ENCODE assay signal across 1 cellular context in the genomic region with DNA sequence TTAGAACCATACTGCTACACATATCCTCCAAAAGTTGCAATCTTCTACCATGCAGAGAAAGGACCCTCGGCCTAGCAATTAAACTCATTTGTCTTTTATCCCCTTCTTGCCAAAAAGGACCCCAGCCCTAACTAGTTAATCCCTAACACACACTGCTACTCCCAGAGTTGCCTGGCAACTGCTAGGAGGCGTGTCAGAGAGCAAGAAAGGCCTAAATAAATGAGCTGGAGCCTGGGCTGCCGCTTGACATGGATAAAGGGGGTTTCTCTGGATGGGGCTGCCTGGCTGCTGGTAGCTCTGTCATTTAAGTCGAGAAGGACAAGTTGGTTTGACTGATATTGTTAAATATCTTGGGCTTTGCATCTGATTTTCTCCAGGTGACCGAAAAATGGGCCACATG.
A peak's percentile ranks its signal among the peaks of the same experiment; 100 is the strongest.
TF ChIP-seq lines count a peak whose summit lies in the region.

No MANE protein-coding gene starts in this region.

TF ChIP-seq in HEK293, 187 proteins besides CTCF, POLR2A, EP300 and RAD21:
- TF ChIP-seq, protein P1, sequence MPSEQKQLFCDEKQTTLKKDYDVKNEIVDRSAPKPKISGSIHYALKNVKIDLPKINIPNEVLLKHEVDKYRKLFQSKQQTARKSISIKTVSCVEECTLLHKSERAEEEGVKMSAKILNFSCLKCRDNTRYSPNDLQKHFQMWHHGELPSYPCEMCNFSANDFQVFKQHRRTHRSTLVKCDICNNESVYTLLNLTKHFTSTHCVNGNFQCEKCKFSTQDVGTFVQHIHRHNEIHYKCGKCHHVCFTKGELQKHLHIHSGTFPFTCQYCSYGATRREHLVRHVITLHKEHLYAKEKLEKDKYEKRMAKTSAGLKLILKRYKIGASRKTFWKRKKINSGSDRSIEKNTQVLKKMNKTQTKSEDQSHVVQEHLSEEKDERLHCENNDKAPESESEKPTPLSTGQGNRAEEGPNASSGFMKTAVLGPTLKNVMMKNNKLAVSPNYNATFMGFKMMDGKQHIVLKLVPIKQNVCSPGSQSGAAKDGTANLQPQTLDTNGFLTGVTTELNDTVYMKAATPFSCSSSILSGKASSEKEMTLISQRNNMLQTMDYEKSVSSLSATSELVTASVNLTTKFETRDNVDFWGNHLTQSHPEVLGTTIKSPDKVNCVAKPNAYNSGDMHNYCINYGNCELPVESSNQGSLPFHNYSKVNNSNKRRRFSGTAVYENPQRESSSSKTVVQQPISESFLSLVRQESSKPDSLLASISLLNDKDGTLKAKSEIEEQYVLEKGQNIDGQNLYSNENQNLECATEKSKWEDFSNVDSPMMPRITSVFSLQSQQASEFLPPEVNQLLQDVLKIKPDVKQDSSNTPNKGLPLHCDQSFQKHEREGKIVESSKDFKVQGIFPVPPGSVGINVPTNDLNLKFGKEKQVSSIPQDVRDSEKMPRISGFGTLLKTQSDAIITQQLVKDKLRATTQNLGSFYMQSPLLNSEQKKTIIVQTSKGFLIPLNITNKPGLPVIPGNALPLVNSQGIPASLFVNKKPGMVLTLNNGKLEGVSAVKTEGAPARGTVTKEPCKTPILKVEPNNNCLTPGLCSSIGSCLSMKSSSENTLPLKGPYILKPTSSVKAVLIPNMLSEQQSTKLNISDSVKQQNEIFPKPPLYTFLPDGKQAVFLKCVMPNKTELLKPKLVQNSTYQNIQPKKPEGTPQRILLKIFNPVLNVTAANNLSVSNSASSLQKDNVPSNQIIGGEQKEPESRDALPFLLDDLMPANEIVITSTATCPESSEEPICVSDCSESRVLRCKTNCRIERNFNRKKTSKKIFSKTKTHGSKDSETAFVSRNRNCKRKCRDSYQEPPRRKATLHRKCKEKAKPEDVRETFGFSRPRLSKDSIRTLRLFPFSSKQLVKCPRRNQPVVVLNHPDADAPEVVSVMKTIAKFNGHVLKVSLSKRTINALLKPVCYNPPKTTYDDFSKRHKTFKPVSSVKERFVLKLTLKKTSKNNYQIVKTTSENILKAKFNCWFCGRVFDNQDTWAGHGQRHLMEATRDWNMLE (tag by site-specific recombination; conservative IDR thresholded peaks at IDR 0.05; ENCODE audit: low read depth), result no peak
- TF ChIP-seq, protein P2, sequence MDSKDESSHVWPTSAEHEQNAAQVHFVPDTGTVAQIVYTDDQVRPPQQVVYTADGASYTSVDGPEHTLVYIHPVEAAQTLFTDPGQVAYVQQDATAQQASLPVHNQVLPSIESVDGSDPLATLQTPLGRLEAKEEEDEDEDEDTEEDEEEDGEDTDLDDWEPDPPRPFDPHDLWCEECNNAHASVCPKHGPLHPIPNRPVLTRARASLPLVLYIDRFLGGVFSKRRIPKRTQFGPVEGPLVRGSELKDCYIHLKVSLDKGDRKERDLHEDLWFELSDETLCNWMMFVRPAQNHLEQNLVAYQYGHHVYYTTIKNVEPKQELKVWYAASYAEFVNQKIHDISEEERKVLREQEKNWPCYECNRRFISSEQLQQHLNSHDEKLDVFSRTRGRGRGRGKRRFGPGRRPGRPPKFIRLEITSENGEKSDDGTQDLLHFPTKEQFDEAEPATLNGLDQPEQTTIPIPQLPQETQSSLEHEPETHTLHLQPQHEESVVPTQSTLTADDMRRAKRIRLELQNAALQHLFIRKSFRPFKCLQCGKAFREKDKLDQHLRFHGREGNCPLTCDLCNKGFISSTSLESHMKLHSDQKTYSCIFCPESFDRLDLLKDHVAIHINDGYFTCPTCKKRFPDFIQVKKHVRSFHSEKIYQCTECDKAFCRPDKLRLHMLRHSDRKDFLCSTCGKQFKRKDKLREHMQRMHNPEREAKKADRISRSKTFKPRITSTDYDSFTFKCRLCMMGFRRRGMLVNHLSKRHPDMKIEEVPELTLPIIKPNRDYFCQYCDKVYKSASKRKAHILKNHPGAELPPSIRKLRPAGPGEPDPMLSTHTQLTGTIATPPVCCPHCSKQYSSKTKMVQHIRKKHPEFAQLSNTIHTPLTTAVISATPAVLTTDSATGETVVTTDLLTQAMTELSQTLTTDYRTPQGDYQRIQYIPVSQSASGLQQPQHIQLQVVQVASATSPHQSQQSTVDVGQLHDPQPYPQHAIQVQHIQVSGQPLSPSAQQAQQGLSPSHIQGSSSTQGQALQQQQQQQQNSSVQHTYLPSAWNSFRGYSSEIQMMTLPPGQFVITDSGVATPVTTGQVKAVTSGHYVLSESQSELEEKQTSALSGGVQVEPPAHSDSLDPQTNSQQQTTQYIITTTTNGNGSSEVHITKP (tag by site-specific recombination; IDR thresholded peaks at IDR 0.05), result peak; percentile 48
- no peak for TF ChIP-seq SCRT2 (tag by site-specific recombination; IDR thresholded peaks at IDR 0.05)
- TF ChIP-seq KLF9 (tag by site-specific recombination; IDR thresholded peaks at IDR 0.05; ENCODE audit: low read depth), result no peak
- TF ChIP-seq ZBTB17 (tag by site-specific recombination; IDR thresholded peaks at IDR 0.05), result peak; percentile 57
- no peak for TF ChIP-seq ZNF394 (tag by site-specific recombination; IDR thresholded peaks at IDR 0.05; ENCODE audit: borderline replicate concordance)
- TF ChIP-seq ZNF350 (tag by site-specific recombination; IDR thresholded peaks at IDR 0.05), result no peak
- no peak for TF ChIP-seq ZNF658 (tag by site-specific recombination; IDR thresholded peaks at IDR 0.05)
- no peak for TF ChIP-seq ZNF354C (tag by site-specific recombination; IDR thresholded peaks at IDR 0.05; ENCODE audit: borderline replicate concordance, low read depth)
- no peak for TF ChIP-seq KLF7 (tag by site-specific recombination; IDR thresholded peaks at IDR 0.05; ENCODE audit: borderline replicate concordance)
